Comparison of ENCODE assay signal across 12 cellular contexts in genomic region chr6:13617066-13617465, GRCh38. TPM values are rescaled to one million over a fixed set of nuclear protein-coding genes. Genes with fewer than 3 reads are reported as not detected.
DNase-seq lines count a peak whose midpoint lies in the region; ATAC-seq and TF ChIP-seq lines count a peak whose summit lies in the region.
"Had no signal": no experiment of that assay in that cellular context is flagged by ENCODE, and none has a peak within 500 bp of the region (broad histone marks: within the 10 kb centered on the region; RNA-seq: fewer than 3 reads in every experiment).

No MANE protein-coding gene starts in this region.

- H3K9me3 Mint-ChIP-seq in activated T-cell treated with anti-CD3 and anti-CD28 coated beads, Interleukin-2, amount 50 U/mL, for 4 hours, result no peaks in the 10 kb centered on the region
- no peaks in the 10 kb centered on the region for H3K9me3 Mint-ChIP-seq in endodermal cell
- H3K9me3 Mint-ChIP-seq in stimulated activated memory B cell treated with anti-CD40 and anti-IgM and Interleukin-4, amounts not matched to agents 10 μg/mL and 1 μg/mL and 100 μg/mL, for 72 hours, result no peaks in the 10 kb centered on the region

- no peak for ATAC-seq in activated T-cell treated with anti-CD3 and anti-CD28 coated beads, Interleukin-2, amount 50 U/mL, for 4 hours
- no peak for ATAC-seq in stimulated activated memory B cell treated with anti-CD40 and anti-IgM and Interleukin-4, amounts not matched to agents 10 μg/mL and 1 μg/mL and 100 μg/mL, for 72 hours
- ATAC-seq in GM19395 (IDR thresholded peaks at IDR 0.05; ENCODE audit: unreplicated experiment), result no peak
- ATAC-seq: left ventricle myocardium superior had no signal

- H3K36me3 ChIP-seq in SK-N-MC (ENCODE audit: insufficient read depth, low read length) (peaks cover 56% of the 10 kb centered on the region), endodermal cell (ENCODE audit: control insufficient read depth, insufficient read depth, low read length) (peaks cover 53% of the 10 kb centered on the region)

- 75 to 92% methylated on average over 1 to 2 of the region's 2 CpGs for WGBS in endodermal cell (ENCODE audit: insufficient coverage in 1 of 2, insufficient read length in 1 of 2), 2 experiments

- H3K27me3 Mint-ChIP-seq in activated T-cell treated with anti-CD3 and anti-CD28 coated beads, Interleukin-2, amount 50 U/mL, for 4 hours (ENCODE audit: low read depth), result no peaks in the 10 kb centered on the region
- H3K27me3 Mint-ChIP-seq in endodermal cell (ENCODE audit: insufficient read depth), result no peaks in the 10 kb centered on the region
- H3K27me3 Mint-ChIP-seq in stimulated activated memory B cell treated with anti-CD40 and anti-IgM and Interleukin-4, amounts not matched to agents 10 μg/mL and 1 μg/mL and 100 μg/mL, for 72 hours, result no peaks in the 10 kb centered on the region

- peak overlapping the region; percentile 4 for H3K27ac Mint-ChIP-seq in endodermal cell
- H3K27ac Mint-ChIP-seq in stimulated activated memory B cell treated with anti-CD40 and anti-IgM and Interleukin-4, amounts not matched to agents 10 μg/mL and 1 μg/mL and 100 μg/mL, for 72 hours, result peak overlapping the region; percentile 99

- TF ChIP-seq CTCF in endodermal cell (conservative IDR thresholded peaks at IDR 0.05), result no peak

- peaks cover 31% of the 10 kb centered on the region for H3K4me1 Mint-ChIP-seq in activated T-cell treated with anti-CD3 and anti-CD28 coated beads, Interleukin-2, amount 50 U/mL, for 4 hours (ENCODE audit: low read depth)
- H3K4me1 Mint-ChIP-seq in endodermal cell, result peaks cover 18% of the 10 kb centered on the region
- peaks cover 47% of the 10 kb centered on the region for H3K4me1 Mint-ChIP-seq in stimulated activated memory B cell treated with anti-CD40 and anti-IgM and Interleukin-4, amounts not matched to agents 10 μg/mL and 1 μg/mL and 100 μg/mL, for 72 hours

- 0 out of 2 replicates have a peak overlapping the region, but pooled peaks have one; percentile 22 for H3K27ac ChIP-seq in SK-N-MC
- no peak overlapping the region for H3K27ac ChIP-seq in endodermal cell (ENCODE audit: low read depth, low read length)

- H3K9ac ChIP-seq in SK-N-MC (ENCODE audit: insufficient read length) (peak overlapping the region; percentile 92), endodermal cell (ENCODE audit: extremely low read depth, low read length, poor library complexity, severe bottlenecking) (no peak overlapping the region)

- peak overlapping the region; percentile 99 for H3K4me3 Mint-ChIP-seq in activated T-cell treated with anti-CD3 and anti-CD28 coated beads, Interleukin-2, amount 50 U/mL, for 4 hours
- H3K4me3 Mint-ChIP-seq in endodermal cell, result peak overlapping the region; percentile 99
- peak overlapping the region; percentile 98 for H3K4me3 Mint-ChIP-seq in stimulated activated memory B cell treated with anti-CD40 and anti-IgM and Interleukin-4, amounts not matched to agents 10 μg/mL and 1 μg/mL and 100 μg/mL, for 72 hours

- no peaks in the 10 kb centered on the region for H3K27me3 ChIP-seq in endodermal cell (ENCODE audit: control insufficient read depth, insufficient read depth, low read length, poor library complexity, severe bottlenecking)

- H3K4me3 ChIP-seq in SK-N-MC (peak overlapping the region; percentile 99), endodermal cell (ENCODE audit: low read length) (peak overlapping the region; percentile 97)

- H3K9me3 ChIP-seq in SK-N-MC (ENCODE audit: low read depth, low read length) (no peaks in the 10 kb centered on the region), endodermal cell (ENCODE audit: control insufficient read depth, low read length) (no peaks in the 10 kb centered on the region)

- H3K36me3 Mint-ChIP-seq in activated T-cell treated with anti-CD3 and anti-CD28 coated beads, Interleukin-2, amount 50 U/mL, for 4 hours (ENCODE audit: insufficient read depth), result peaks cover 28% of the 10 kb centered on the region
- peaks cover 38% of the 10 kb centered on the region for H3K36me3 Mint-ChIP-seq in endodermal cell (ENCODE audit: low read depth)
- H3K36me3 Mint-ChIP-seq in stimulated activated memory B cell treated with anti-CD40 and anti-IgM and Interleukin-4, amounts not matched to agents 10 μg/mL and 1 μg/mL and 100 μg/mL, for 72 hours, result peaks cover 26% of the 10 kb centered on the region

- DNase-seq in activated T-cell treated with anti-CD3 and anti-CD28 coated beads, Interleukin-2, amount 50 U/mL, for 4 hours, result no peak
- DNase-seq in activated T-cell treated with anti-CD3 and anti-CD28 coated beads for 4 hours, result no peak
- DNase-seq in SK-N-MC (ENCODE audit: low read depth, low spot score), result no peak
- DNase-seq in endodermal cell, result no peak
- no peak for DNase-seq in hepatic stellate cell (ENCODE audit: low spot score)
- DNase-seq in AG20443 (ENCODE audit: low spot score), result no peak
- DNase-seq: caudate nucleus, HCEC 1CT, left ventricle myocardium superior, NCI-H69 had no signal

- H3K4me1 ChIP-seq in endodermal cell (ENCODE audit: control insufficient read depth, insufficient read depth, low read length), result peaks cover 3% of the 10 kb centered on the region

RNA-seq across cellular contexts. Expression of gene NOL7, which starts 1.9 kb away (rescaled TPM):
- 100 to 1,000 TPM; 194 to 213 (median 201) TPM for total RNA-seq in activated T-cell treated with anti-CD3 and anti-CD28 coated beads, Interleukin-2, amount 50 U/mL, for 4 hours
- 10 to 100 TPM; 47.8 to 52.9 TPM for total RNA-seq in endodermal cell
- polyA plus RNA-seq in endodermal cell (2013, experiment 1 of 2), result 63.0 TPM
- polyA plus RNA-seq in endodermal cell (2013, experiment 2 of 2), result 63.5 TPM

RNA-seq across cellular contexts. Expression of gene SIRT5, which starts 42.7 kb away (rescaled TPM):
- 1 to 10 TPM; 6.5 to 7.8 (median 7.1) TPM for total RNA-seq in activated T-cell treated with anti-CD3 and anti-CD28 coated beads, Interleukin-2, amount 50 U/mL, for 4 hours
- 10 to 100 TPM; 12.1 to 19.0 TPM for total RNA-seq in endodermal cell
- polyA plus RNA-seq in endodermal cell (2013, experiment 1 of 2), result 8.9 TPM
- 9.6 TPM for polyA plus RNA-seq in endodermal cell (2013, experiment 2 of 2)
